Comparison of ENCODE assay signal across 37 cellular contexts in the genomic region with DNA sequence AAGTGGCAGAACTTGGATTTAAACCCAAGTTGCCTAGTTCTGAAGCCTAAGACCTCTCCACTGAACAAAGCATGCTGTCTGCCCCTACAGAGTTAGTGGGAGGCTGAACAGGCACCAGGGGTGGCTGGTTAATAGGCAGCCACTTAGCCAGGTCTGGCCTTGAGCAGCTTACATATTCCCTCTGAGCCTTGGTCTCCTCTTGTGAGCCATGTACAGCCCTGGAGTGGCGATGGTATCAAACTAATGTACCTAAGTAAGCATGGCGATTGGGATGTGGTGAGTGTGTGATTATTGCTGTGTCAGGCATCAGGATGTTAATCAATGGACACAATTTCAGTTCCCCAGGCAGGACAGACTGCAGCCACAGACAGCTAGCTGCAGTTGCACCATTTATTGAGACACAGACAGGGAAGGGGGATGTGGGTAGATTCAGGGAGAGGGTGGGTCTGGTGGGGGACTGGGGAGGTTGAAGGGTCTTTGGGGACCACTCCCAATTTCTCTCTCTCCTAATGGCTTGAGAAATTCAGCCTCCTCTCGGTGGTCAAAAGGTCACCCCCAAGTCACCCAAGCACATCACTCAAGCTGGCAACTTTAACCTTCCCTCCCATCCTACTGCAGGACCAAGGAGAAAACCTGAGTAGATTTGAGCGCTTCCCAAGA. TPM values are rescaled to one million over a fixed set of nuclear protein-coding genes. Genes with fewer than 3 reads are reported as not detected.
"Had no signal": no experiment of that assay in that cellular context is flagged by ENCODE, and none has a peak within 500 bp of the region (broad histone marks: within the 10 kb centered on the region; RNA-seq: fewer than 3 reads in every experiment).

No MANE protein-coding gene starts in this region.

- H3K9me3 ChIP-seq: adrenal gland, body of pancreas, esophagus squamous epithelium, gastroesophageal sphincter had no signal

- H3K27ac Mint-ChIP-seq: activated B cell treated with CpG ODN at 0.5 μM for 24 hours; activated CD8-positive, alpha-beta T cell treated with anti-CD3 and anti-CD28 coated beads for 36 hours; activated naive CD4-positive, alpha-beta T cell treated with anti-CD3 and anti-CD28 coated beads for 36 hours; activated naive CD4-positive, alpha-beta T cell treated with anti-CD3 and anti-CD28 coated beads, Interleukin-2, amount 50 U/mL, for 24 hours; activated naive CD8-positive, alpha-beta T cell treated with anti-CD3 and anti-CD28 coated beads for 36 hours; activated naive CD8-positive, alpha-beta T cell treated with anti-CD3 and anti-CD28 coated beads, Interleukin-2, amount 50 U/mL, for 24 hours; activated T-helper 1 cell treated with anti-CD3 and anti-CD28 coated beads, Interleukin-12 subunit alpha, Interleukin-12 subunit beta, Interleukin-2, Interleukin-4 antibody, amounts not matched to agents 30 ng/mL and 10 ng/mL and 1 ng/mL, durations not matched to agents 14 hours and 24 hours and 36 hours; activated T-helper 2 cell treated with anti-CD3 and anti-CD28 coated beads, Interferon-gamma antibody, Interleukin-2, Interleukin-4, amounts not matched to agents 10 μg/mL and 5 μg/mL and 100 μg/mL, durations not matched to agents 14 hours and 24 hours and 36 hours; effector memory CD8-positive, alpha-beta T cell; T-helper 17 cell; T-helper 2 cell treated with Interferon-gamma antibody and Interleukin-4, amounts not matched to agents 5 μg/mL and 100 μg/mL, for 36 hours had no signal

- DNase-seq: activated B cell treated with CpG ODN at 0.5 μM for 24 hours; activated CD4-positive, alpha-beta T cell treated with anti-CD3 and anti-CD28 coated beads for 48 hours; activated CD4-positive, alpha-beta T cell treated with anti-CD3 and anti-CD28 coated beads, Interleukin-2, amount 50 U/mL, for 1 hour; activated CD4-positive, alpha-beta T cell treated with anti-CD3 and anti-CD28 coated beads, Interleukin-2, amount 50 U/mL, for 48 hours; activated CD8-positive, alpha-beta memory T cell treated with anti-CD3 and anti-CD28 coated beads for 24 hours; activated CD8-positive, alpha-beta T cell treated with anti-CD3 and anti-CD28 coated beads for 36 hours; activated effector memory CD4-positive, alpha-beta T cell treated with anti-CD3 and anti-CD28 coated beads, Interleukin-2, amount 50 U/mL, for 16 hours; activated naive CD4-positive, alpha-beta T cell treated with anti-CD3 and anti-CD28 coated beads for 36 hours; activated naive CD8-positive, alpha-beta T cell treated with anti-CD3 and anti-CD28 coated beads for 36 hours; activated naive CD8-positive, alpha-beta T cell treated with anti-CD3 and anti-CD28 coated beads, Interleukin-2, amount 50 U/mL, for 24 hours; activated T-cell treated with anti-CD3 and anti-CD28 coated beads, Interleukin-2, amount 50 U/mL, for 1 hour; activated T-cell treated with anti-CD3 and anti-CD28 coated beads, Interleukin-2, amount 50 U/mL, for 48 hours; adrenal gland; amygdala; body of pancreas; caudate nucleus; cortex of kidney; dermis blood vessel endothelial cell; effector CD4-positive, alpha-beta T cell; effector memory CD8-positive, alpha-beta T cell; erythroblast; esophagus squamous epithelium; foreskin melanocyte; T-helper 1 cell; T-helper 17 cell; T1000; WERI-Rb-1 had no signal

- H3K4me1 ChIP-seq: adrenal gland, body of pancreas had no signal

- H3K4me3 Mint-ChIP-seq: activated B cell treated with CpG ODN at 0.5 μM for 24 hours; activated CD8-positive, alpha-beta T cell treated with anti-CD3 and anti-CD28 coated beads for 36 hours; activated naive CD4-positive, alpha-beta T cell treated with anti-CD3 and anti-CD28 coated beads for 36 hours; activated naive CD4-positive, alpha-beta T cell treated with anti-CD3 and anti-CD28 coated beads, Interleukin-2, amount 50 U/mL, for 24 hours; activated naive CD8-positive, alpha-beta T cell treated with anti-CD3 and anti-CD28 coated beads for 36 hours; activated naive CD8-positive, alpha-beta T cell treated with anti-CD3 and anti-CD28 coated beads, Interleukin-2, amount 50 U/mL, for 24 hours; activated T-helper 1 cell treated with anti-CD3 and anti-CD28 coated beads, Interleukin-12 subunit alpha, Interleukin-12 subunit beta, Interleukin-2, Interleukin-4 antibody, amounts not matched to agents 30 ng/mL and 10 ng/mL and 1 ng/mL, durations not matched to agents 14 hours and 24 hours and 36 hours; effector memory CD8-positive, alpha-beta T cell; T-helper 17 cell; T-helper 2 cell treated with Interferon-gamma antibody and Interleukin-4, amounts not matched to agents 5 μg/mL and 100 μg/mL, for 36 hours had no signal

- H3K27ac ChIP-seq: adrenal gland, body of pancreas, gastroesophageal sphincter, WERI-Rb-1 had no signal

- H3K4me1 Mint-ChIP-seq: activated B cell treated with CpG ODN at 0.5 μM for 24 hours had no signal

- H3K36me3 ChIP-seq: adrenal gland, esophagus squamous epithelium, gastroesophageal sphincter, WERI-Rb-1 had no signal

- H3K36me3 Mint-ChIP-seq: activated naive CD4-positive, alpha-beta T cell treated with anti-CD3 and anti-CD28 coated beads, Interleukin-2, amount 50 U/mL, for 24 hours; activated naive CD8-positive, alpha-beta T cell treated with anti-CD3 and anti-CD28 coated beads for 36 hours had no signal

- H3K27me3 Mint-ChIP-seq: activated naive CD4-positive, alpha-beta T cell treated with anti-CD3 and anti-CD28 coated beads, Interleukin-2, amount 50 U/mL, for 24 hours; activated naive CD8-positive, alpha-beta T cell treated with anti-CD3 and anti-CD28 coated beads for 36 hours; activated naive CD8-positive, alpha-beta T cell treated with anti-CD3 and anti-CD28 coated beads, Interleukin-2, amount 50 U/mL, for 24 hours had no signal

- H3K27me3 ChIP-seq: body of pancreas had no signal

- H3K9me3 Mint-ChIP-seq: activated B cell treated with CpG ODN at 0.5 μM for 24 hours; activated CD8-positive, alpha-beta T cell treated with anti-CD3 and anti-CD28 coated beads for 36 hours; activated naive CD4-positive, alpha-beta T cell treated with anti-CD3 and anti-CD28 coated beads for 36 hours; activated naive CD4-positive, alpha-beta T cell treated with anti-CD3 and anti-CD28 coated beads, Interleukin-2, amount 50 U/mL, for 24 hours; activated naive CD8-positive, alpha-beta T cell treated with anti-CD3 and anti-CD28 coated beads for 36 hours; activated naive CD8-positive, alpha-beta T cell treated with anti-CD3 and anti-CD28 coated beads, Interleukin-2, amount 50 U/mL, for 24 hours; activated T-helper 1 cell treated with anti-CD3 and anti-CD28 coated beads, Interleukin-12 subunit alpha, Interleukin-12 subunit beta, Interleukin-2, Interleukin-4 antibody, amounts not matched to agents 30 ng/mL and 10 ng/mL and 1 ng/mL, durations not matched to agents 14 hours and 24 hours and 36 hours; activated T-helper 2 cell treated with anti-CD3 and anti-CD28 coated beads, Interferon-gamma antibody, Interleukin-2, Interleukin-4, amounts not matched to agents 10 μg/mL and 5 μg/mL and 100 μg/mL, durations not matched to agents 14 hours and 24 hours and 36 hours; effector memory CD8-positive, alpha-beta T cell; T-helper 2 cell treated with Interferon-gamma antibody and Interleukin-4, amounts not matched to agents 5 μg/mL and 100 μg/mL, for 36 hours had no signal

- H3K4me3 ChIP-seq: adrenal gland, body of pancreas, esophagus squamous epithelium, gastroesophageal sphincter had no signal

RNA-seq across cellular contexts. Expression of a gene that starts 7.3 kb away (rescaled TPM):
- total RNA-seq: activated B cell treated with CpG ODN at 0.5 μM for 24 hours; activated naive CD4-positive, alpha-beta T cell treated with anti-CD3 and anti-CD28 coated beads for 36 hours; activated T-helper 1 cell treated with anti-CD3 and anti-CD28 coated beads, Interleukin-12 subunit alpha, Interleukin-12 subunit beta, Interleukin-2, Interleukin-4 antibody, amounts not matched to agents 30 ng/mL and 10 ng/mL and 1 ng/mL, durations not matched to agents 14 hours and 24 hours and 36 hours; activated T-helper 2 cell treated with anti-CD3 and anti-CD28 coated beads, Interferon-gamma antibody, Interleukin-2, Interleukin-4, amounts not matched to agents 10 μg/mL and 5 μg/mL and 100 μg/mL, durations not matched to agents 14 hours and 24 hours and 36 hours; aorta; dermis blood vessel endothelial cell; fibroblast of villous mesenchyme; glomerular endothelial cell; T-helper 17 cell had no signal

RNA-seq across cellular contexts. Expression of a gene that starts 12.9 kb away (rescaled TPM):
- total RNA-seq: activated B cell treated with CpG ODN at 0.5 μM for 24 hours; activated naive CD4-positive, alpha-beta T cell treated with anti-CD3 and anti-CD28 coated beads for 36 hours; activated T-helper 1 cell treated with anti-CD3 and anti-CD28 coated beads, Interleukin-12 subunit alpha, Interleukin-12 subunit beta, Interleukin-2, Interleukin-4 antibody, amounts not matched to agents 30 ng/mL and 10 ng/mL and 1 ng/mL, durations not matched to agents 14 hours and 24 hours and 36 hours; activated T-helper 2 cell treated with anti-CD3 and anti-CD28 coated beads, Interferon-gamma antibody, Interleukin-2, Interleukin-4, amounts not matched to agents 10 μg/mL and 5 μg/mL and 100 μg/mL, durations not matched to agents 14 hours and 24 hours and 36 hours; adrenal gland; aorta; body of pancreas; dermis blood vessel endothelial cell; fibroblast of lung; fibroblast of villous mesenchyme; gastroesophageal sphincter; T-helper 17 cell had no signal

RNA-seq across cellular contexts. Expression of a gene that starts 25.3 kb away (rescaled TPM):
- total RNA-seq: activated B cell treated with CpG ODN at 0.5 μM for 24 hours; activated CD8-positive, alpha-beta T cell treated with anti-CD3 and anti-CD28 coated beads for 36 hours; activated naive CD4-positive, alpha-beta T cell treated with anti-CD3 and anti-CD28 coated beads for 36 hours; activated naive CD8-positive, alpha-beta T cell treated with anti-CD3 and anti-CD28 coated beads for 36 hours; activated T-helper 2 cell treated with anti-CD3 and anti-CD28 coated beads, Interferon-gamma antibody, Interleukin-2, Interleukin-4, amounts not matched to agents 10 μg/mL and 5 μg/mL and 100 μg/mL, durations not matched to agents 14 hours and 24 hours and 36 hours; adrenal gland; aorta; body of pancreas; chondrocyte; dermis blood vessel endothelial cell; fibroblast of lung; fibroblast of villous mesenchyme; gastroesophageal sphincter; T-helper 17 cell had no signal

RNA-seq across cellular contexts. Expression of a gene that starts 27.6 kb away (rescaled TPM):
- total RNA-seq: activated B cell treated with CpG ODN at 0.5 μM for 24 hours; activated CD8-positive, alpha-beta T cell treated with anti-CD3 and anti-CD28 coated beads for 36 hours; activated naive CD4-positive, alpha-beta T cell treated with anti-CD3 and anti-CD28 coated beads for 36 hours; activated naive CD8-positive, alpha-beta T cell treated with anti-CD3 and anti-CD28 coated beads for 36 hours; activated T-helper 1 cell treated with anti-CD3 and anti-CD28 coated beads, Interleukin-12 subunit alpha, Interleukin-12 subunit beta, Interleukin-2, Interleukin-4 antibody, amounts not matched to agents 30 ng/mL and 10 ng/mL and 1 ng/mL, durations not matched to agents 14 hours and 24 hours and 36 hours; activated T-helper 2 cell treated with anti-CD3 and anti-CD28 coated beads, Interferon-gamma antibody, Interleukin-2, Interleukin-4, amounts not matched to agents 10 μg/mL and 5 μg/mL and 100 μg/mL, durations not matched to agents 14 hours and 24 hours and 36 hours; adrenal gland; aorta; body of pancreas; chondrocyte; dermis blood vessel endothelial cell; fibroblast of lung; fibroblast of villous mesenchyme; glomerular endothelial cell; T-helper 17 cell had no signal

RNA-seq across cellular contexts. Expression of a gene that starts 44.1 kb away (rescaled TPM):
- total RNA-seq: activated B cell treated with CpG ODN at 0.5 μM for 24 hours; activated CD8-positive, alpha-beta T cell treated with anti-CD3 and anti-CD28 coated beads for 36 hours; activated naive CD4-positive, alpha-beta T cell treated with anti-CD3 and anti-CD28 coated beads for 36 hours; activated naive CD8-positive, alpha-beta T cell treated with anti-CD3 and anti-CD28 coated beads for 36 hours; activated T-helper 1 cell treated with anti-CD3 and anti-CD28 coated beads, Interleukin-12 subunit alpha, Interleukin-12 subunit beta, Interleukin-2, Interleukin-4 antibody, amounts not matched to agents 30 ng/mL and 10 ng/mL and 1 ng/mL, durations not matched to agents 14 hours and 24 hours and 36 hours; activated T-helper 2 cell treated with anti-CD3 and anti-CD28 coated beads, Interferon-gamma antibody, Interleukin-2, Interleukin-4, amounts not matched to agents 10 μg/mL and 5 μg/mL and 100 μg/mL, durations not matched to agents 14 hours and 24 hours and 36 hours; adrenal gland; aorta; body of pancreas; chondrocyte; dermis blood vessel endothelial cell; esophagus squamous epithelium; fibroblast of lung; fibroblast of villous mesenchyme; glomerular endothelial cell; T-helper 17 cell had no signal
